1 cellular context compared by ENCODE assay signal in the genomic region with DNA sequence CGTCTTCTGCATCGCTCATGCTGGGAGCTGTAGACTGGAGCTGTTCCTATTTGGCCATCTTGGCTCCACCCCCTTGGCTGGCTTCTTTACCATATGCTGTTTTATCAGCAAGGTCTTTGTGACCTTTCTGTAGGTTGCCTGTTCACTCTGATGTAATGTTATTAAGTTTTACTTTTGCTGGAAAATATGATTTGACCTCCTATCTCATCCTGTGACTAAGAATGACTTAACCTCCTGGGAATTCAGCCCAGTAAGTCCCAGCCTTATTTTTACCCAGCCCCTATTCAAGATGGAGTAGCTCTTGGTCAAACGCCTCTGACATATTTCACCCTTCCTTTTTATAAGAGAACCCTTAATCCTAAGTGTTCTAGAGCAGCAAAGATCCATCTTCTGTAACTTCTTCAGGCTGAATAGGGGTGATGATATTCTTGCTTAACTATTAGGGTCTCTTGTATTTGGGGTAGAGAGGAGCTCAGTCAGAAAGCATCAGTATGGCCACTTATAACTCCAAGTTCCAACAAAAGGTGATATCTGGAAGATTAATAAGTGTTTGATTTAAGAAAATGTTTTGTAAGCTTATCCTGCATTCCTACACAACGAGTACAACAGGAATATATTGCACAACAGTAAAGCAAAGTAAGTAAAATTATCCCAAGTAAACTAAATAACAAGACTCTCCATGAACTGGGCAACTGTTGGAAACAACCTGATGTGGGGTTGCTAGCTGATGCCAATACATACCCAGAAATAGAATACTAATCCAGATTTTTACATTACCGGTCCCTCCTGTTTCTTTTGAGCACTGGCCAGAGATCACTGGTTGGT.
A peak's percentile ranks its signal among the peaks of the same experiment; 100 is the strongest.
TF ChIP-seq lines count a peak whose summit lies in the region.

No MANE protein-coding gene starts in this region.

TF ChIP-seq in K562, 482 proteins besides CTCF, POLR2A, EP300 and RAD21 (continued from another document and continues in another):
- TF ChIP-seq ZNF589 (CRISPR knock-in tag; IDR thresholded peaks at IDR 0.05; ENCODE audit: low read depth) (peak; percentile 56; the same call in 1 of the 2 replicates), YBX1 (IDR thresholded peaks at IDR 0.05) (no peak), MEF2D (tag; conservative IDR thresholded peaks at IDR 0.05; ENCODE audit: low read depth) (0 out of 2 replicates have a peak, but pooled peaks have one; percentile 30), BRF1 (IDR thresholded peaks at IDR 0.05; ENCODE audit: borderline replicate concordance, extremely low read depth, insufficient read length) (no peak), MEF2A (IDR thresholded peaks at IDR 0.05; ENCODE audit: control insufficient read depth, low read depth, low read length) (no peak), HDGF (IDR thresholded peaks at IDR 0.05) (no peak), FOSL1 (tag; conservative IDR thresholded peaks at IDR 0.05) (peak; percentile 76), DIDO1 (tag; IDR thresholded peaks at IDR 0.05; ENCODE audit: low read depth) (peak; percentile 67), MXI1 (IDR thresholded peaks at IDR 0.05; ENCODE audit: low read depth, low read length) (no peak), CC2D1A (IDR thresholded peaks at IDR 0.05) (no peak), NR2C2 (CRISPR knock-in tag; IDR thresholded peaks at IDR 0.05) (no peak), NR2C2 (tag; IDR thresholded peaks at IDR 0.05) (peak; percentile 30; the same call in 1 of the 2 replicates), ARNT (IDR thresholded peaks at IDR 0.05) (no peak), TAF15 (IDR thresholded peaks at IDR 0.05; ENCODE audit: low read depth, low read length) (no peak), ZNF644 (tag; IDR thresholded peaks at IDR 0.05; ENCODE audit: low read depth) (0 out of 2 replicates have a peak, but pooled peaks have one; percentile 45), MCM3 (IDR thresholded peaks at IDR 0.05) (no peak), POLR2G (IDR thresholded peaks at IDR 0.05; ENCODE audit: low read depth, low read length) (no peak), KAT8 (IDR thresholded peaks at IDR 0.05; ENCODE audit: low read depth) (no peak), NONO (IDR thresholded peaks at IDR 0.05; ENCODE audit: low read depth in 2 of 2, low read length in 1 of 2) (no peak), MBD2 (IDR thresholded peaks at IDR 0.05; ENCODE audit: borderline replicate concordance, low read depth) (no peak), RBM39 (optimal IDR thresholded peaks at IDR 0.05; ENCODE audit: low read depth, low read length) (no peak), KAT7 (CRISPR knock-in tag; IDR thresholded peaks at IDR 0.05; ENCODE audit: borderline replicate concordance) (no peak), LEF1 (IDR thresholded peaks at IDR 0.05) (no peak), GTF2A2 (tag; IDR thresholded peaks at IDR 0.05) (peak; percentile 88), KLF6 (CRISPR knock-in tag; IDR thresholded peaks at IDR 0.05; ENCODE audit: borderline replicate concordance) (peak; percentile 55; the same call in 1 of the 2 replicates), ZNF217 (CRISPR knock-in tag; IDR thresholded peaks at IDR 0.05) (no peak), ZNF24 (IDR thresholded peaks at IDR 0.05) (no peak), CBFB (CRISPR knock-in tag; IDR thresholded peaks at IDR 0.05) (no peak), HNRNPL (IDR thresholded peaks at IDR 0.05; ENCODE audit: low read depth, low read length) (no peak), ZNF175 (CRISPR knock-in tag; IDR thresholded peaks at IDR 0.05; ENCODE audit: low read depth) (peak; percentile 85), FOXP1 (CRISPR knock-in tag; IDR thresholded peaks at IDR 0.05) (no peak), JUN (IDR thresholded peaks at IDR 0.05; ENCODE audit: borderline replicate concordance, low read depth, low read length) (no peak), JUN (CRISPR knock-in tag; IDR thresholded peaks at IDR 0.05; ENCODE audit: borderline replicate concordance) (no peak), SMAD4 (CRISPR knock-in tag; conservative IDR thresholded peaks at IDR 0.05) (peak; percentile 63), EWSR1 (IDR thresholded peaks at IDR 0.05; ENCODE audit: borderline replicate concordance, low read depth, partially characterized antibody) (no peak), MCM7 (IDR thresholded peaks at IDR 0.05) (no peak), SIX5 (IDR thresholded peaks at IDR 0.05; ENCODE audit: borderline replicate concordance in 1 of 2, insufficient read depth in 1 of 2, low read depth in 1 of 2, low read length in 2 of 2) (no peak), ATF7 (IDR thresholded peaks at IDR 0.05) (0 out of 2 replicates have a peak, but pooled peaks have one; percentile 12), ZKSCAN3 (CRISPR knock-in tag; IDR thresholded peaks at IDR 0.05) (no peak), SNRNP70 (optimal IDR thresholded peaks at IDR 0.05; ENCODE audit: low read depth, low read length) (no peak), ZNF408 (CRISPR knock-in tag; IDR thresholded peaks at IDR 0.05; ENCODE audit: low read depth) (no peak), ZNF121 (CRISPR knock-in tag; conservative IDR thresholded peaks at IDR 0.05) (no peak), RBFOX2 (IDR thresholded peaks at IDR 0.05; ENCODE audit: low read depth, low read length) (no peak), TSC22D4 (tag; IDR thresholded peaks at IDR 0.05) (no peak), SAP30 (IDR thresholded peaks at IDR 0.05; ENCODE audit: borderline replicate concordance, insufficient read depth, low read depth, low read length, poor library complexity, severe bottlenecking) (no peak), CBFA2T2 (conservative IDR thresholded peaks at IDR 0.05) (no peak), NELFE (IDR thresholded peaks at IDR 0.05; ENCODE audit: insufficient read depth, insufficient read length) (no peak), CTBP1 (IDR thresholded peaks at IDR 0.05; ENCODE audit: borderline replicate concordance) (no peak), DMBX1 (CRISPR knock-in tag; IDR thresholded peaks at IDR 0.05; ENCODE audit: borderline replicate concordance) (peak; percentile 83; the same call in 1 of the 2 replicates), RHOXF2B (CRISPR knock-in tag; conservative IDR thresholded peaks at IDR 0.05) (no peak), THRAP3 (IDR thresholded peaks at IDR 0.05; ENCODE audit: borderline replicate concordance) (no peak), ESRRA (IDR thresholded peaks at IDR 0.05; ENCODE audit: borderline replicate concordance, low read depth) (peak; percentile 28; the same call in 1 of the 2 replicates), MYC (IDR thresholded peaks at IDR 0.05; ENCODE audit: low read depth, low read length) (no peak), MYC (CRISPR knock-in tag; IDR thresholded peaks at IDR 0.05; ENCODE audit: borderline replicate concordance, low read depth) (no peak), CBX1 (IDR thresholded peaks at IDR 0.05; ENCODE audit: low read depth) (no peak), MYBL2 (IDR thresholded peaks at IDR 0.05; ENCODE audit: low read depth) (no peak), MYBL2 (CRISPR knock-in tag; IDR thresholded peaks at IDR 0.05; ENCODE audit: borderline replicate concordance) (no peak)
- TF ChIP-seq, protein P1, sequence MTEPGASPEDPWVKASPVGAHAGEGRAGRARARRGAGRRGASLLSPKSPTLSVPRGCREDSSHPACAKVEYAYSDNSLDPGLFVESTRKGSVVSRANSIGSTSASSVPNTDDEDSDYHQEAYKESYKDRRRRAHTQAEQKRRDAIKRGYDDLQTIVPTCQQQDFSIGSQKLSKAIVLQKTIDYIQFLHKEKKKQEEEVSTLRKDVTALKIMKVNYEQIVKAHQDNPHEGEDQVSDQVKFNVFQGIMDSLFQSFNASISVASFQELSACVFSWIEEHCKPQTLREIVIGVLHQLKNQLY (CRISPR knock-in tag; conservative IDR thresholded peaks at IDR 0.05) = no peak
- TF ChIP-seq, protein P2, sequence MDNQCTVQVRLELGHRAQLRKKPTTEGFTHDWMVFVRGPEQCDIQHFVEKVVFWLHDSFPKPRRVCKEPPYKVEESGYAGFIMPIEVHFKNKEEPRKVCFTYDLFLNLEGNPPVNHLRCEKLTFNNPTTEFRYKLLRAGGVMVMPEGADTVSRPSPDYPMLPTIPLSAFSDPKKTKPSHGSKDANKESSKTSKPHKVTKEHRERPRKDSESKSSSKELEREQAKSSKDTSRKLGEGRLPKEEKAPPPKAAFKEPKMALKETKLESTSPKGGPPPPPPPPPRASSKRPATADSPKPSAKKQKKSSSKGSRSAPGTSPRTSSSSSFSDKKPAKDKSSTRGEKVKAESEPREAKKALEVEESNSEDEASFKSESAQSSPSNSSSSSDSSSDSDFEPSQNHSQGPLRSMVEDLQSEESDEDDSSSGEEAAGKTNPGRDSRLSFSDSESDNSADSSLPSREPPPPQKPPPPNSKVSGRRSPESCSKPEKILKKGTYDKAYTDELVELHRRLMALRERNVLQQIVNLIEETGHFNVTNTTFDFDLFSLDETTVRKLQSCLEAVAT (IDR thresholded peaks at IDR 0.05) = no peak
- TF ChIP-seq, protein P3, sequence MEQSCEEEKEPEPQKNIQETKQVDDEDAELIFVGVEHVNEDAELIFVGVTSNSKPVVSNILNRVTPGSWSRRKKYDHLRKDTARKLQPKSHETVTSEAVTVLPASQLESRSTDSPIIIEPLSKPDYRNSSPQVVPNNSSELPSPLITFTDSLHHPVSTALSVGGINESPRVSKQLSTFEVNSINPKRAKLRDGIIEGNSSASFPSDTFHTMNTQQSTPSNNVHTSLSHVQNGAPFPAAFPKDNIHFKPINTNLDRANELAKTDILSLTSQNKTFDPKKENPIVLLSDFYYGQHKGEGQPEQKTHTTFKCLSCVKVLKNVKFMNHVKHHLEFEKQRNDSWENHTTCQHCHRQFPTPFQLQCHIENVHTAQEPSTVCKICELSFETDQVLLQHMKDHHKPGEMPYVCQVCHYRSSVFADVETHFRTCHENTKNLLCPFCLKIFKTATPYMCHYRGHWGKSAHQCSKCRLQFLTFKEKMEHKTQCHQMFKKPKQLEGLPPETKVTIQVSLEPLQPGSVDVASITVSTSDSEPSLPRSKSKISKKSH (CRISPR knock-in tag; IDR thresholded peaks at IDR 0.05) = no peak
- TF ChIP-seq, protein P4, sequence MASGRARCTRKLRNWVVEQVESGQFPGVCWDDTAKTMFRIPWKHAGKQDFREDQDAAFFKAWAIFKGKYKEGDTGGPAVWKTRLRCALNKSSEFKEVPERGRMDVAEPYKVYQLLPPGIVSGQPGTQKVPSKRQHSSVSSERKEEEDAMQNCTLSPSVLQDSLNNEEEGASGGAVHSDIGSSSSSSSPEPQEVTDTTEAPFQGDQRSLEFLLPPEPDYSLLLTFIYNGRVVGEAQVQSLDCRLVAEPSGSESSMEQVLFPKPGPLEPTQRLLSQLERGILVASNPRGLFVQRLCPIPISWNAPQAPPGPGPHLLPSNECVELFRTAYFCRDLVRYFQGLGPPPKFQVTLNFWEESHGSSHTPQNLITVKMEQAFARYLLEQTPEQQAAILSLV (tag; IDR thresholded peaks at IDR 0.05) = peak; percentile 80; the same call in 1 of the 2 replicates
- TF ChIP-seq, protein P5, sequence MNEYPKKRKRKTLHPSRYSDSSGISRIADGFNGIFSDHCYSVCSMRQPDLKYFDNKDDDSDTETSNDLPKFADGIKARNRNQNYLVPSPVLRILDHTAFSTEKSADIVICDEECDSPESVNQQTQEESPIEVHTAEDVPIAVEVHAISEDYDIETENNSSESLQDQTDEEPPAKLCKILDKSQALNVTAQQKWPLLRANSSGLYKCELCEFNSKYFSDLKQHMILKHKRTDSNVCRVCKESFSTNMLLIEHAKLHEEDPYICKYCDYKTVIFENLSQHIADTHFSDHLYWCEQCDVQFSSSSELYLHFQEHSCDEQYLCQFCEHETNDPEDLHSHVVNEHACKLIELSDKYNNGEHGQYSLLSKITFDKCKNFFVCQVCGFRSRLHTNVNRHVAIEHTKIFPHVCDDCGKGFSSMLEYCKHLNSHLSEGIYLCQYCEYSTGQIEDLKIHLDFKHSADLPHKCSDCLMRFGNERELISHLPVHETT (CRISPR knock-in tag; conservative IDR thresholded peaks at IDR 0.05 in 1 of 2, IDR thresholded peaks at IDR 0.05 in 1 of 2) = peak in 1 of 2 experiments; percentile 83; a peak in 2 of 4 replicates
- TF ChIP-seq, protein P6, sequence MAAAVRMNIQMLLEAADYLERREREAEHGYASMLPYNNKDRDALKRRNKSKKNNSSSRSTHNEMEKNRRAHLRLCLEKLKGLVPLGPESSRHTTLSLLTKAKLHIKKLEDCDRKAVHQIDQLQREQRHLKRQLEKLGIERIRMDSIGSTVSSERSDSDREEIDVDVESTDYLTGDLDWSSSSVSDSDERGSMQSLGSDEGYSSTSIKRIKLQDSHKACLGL (CRISPR knock-in tag; IDR thresholded peaks at IDR 0.05; ENCODE audit: borderline replicate concordance, poor library complexity, severe bottlenecking) = no peak
- TF ChIP-seq, protein P7, sequence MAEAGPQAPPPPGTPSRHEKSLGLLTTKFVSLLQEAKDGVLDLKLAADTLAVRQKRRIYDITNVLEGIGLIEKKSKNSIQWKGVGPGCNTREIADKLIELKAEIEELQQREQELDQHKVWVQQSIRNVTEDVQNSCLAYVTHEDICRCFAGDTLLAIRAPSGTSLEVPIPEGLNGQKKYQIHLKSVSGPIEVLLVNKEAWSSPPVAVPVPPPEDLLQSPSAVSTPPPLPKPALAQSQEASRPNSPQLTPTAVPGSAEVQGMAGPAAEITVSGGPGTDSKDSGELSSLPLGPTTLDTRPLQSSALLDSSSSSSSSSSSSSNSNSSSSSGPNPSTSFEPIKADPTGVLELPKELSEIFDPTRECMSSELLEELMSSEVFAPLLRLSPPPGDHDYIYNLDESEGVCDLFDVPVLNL (CRISPR knock-in tag; IDR thresholded peaks at IDR 0.05; ENCODE audit: low read depth) = no peak
- TF ChIP-seq, protein P8, sequence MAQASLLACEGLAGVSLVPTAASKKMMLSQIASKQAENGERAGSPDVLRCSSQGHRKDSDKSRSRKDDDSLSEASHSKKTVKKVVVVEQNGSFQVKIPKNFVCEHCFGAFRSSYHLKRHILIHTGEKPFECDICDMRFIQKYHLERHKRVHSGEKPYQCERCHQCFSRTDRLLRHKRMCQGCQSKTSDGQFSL (CRISPR knock-in tag; IDR thresholded peaks at IDR 0.05) = no peak
- TF ChIP-seq, protein P8 (tag; IDR thresholded peaks at IDR 0.05) = peak in 1 of 2 experiments; percentile 79; a peak in 2 of 4 replicates
- TF ChIP-seq, protein P9, sequence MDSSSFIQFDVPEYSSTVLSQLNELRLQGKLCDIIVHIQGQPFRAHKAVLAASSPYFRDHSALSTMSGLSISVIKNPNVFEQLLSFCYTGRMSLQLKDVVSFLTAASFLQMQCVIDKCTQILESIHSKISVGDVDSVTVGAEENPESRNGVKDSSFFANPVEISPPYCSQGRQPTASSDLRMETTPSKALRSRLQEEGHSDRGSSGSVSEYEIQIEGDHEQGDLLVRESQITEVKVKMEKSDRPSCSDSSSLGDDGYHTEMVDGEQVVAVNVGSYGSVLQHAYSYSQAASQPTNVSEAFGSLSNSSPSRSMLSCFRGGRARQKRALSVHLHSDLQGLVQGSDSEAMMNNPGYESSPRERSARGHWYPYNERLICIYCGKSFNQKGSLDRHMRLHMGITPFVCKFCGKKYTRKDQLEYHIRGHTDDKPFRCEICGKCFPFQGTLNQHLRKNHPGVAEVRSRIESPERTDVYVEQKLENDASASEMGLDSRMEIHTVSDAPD (CRISPR knock-in tag; IDR thresholded peaks at IDR 0.05) = no peak
